In genomic region chrX:100565534-100565933, GRCh38 we compare ENCODE assay signal across 12 cellular contexts. TPM values are rescaled to one million over a fixed set of nuclear protein-coding genes. Genes with fewer than 3 reads are reported as not detected.
DNase-seq lines count a peak whose midpoint lies in the region; ATAC-seq, FAIRE-seq and TF ChIP-seq lines count a peak whose summit lies in the region.
"Not testable (repeated sequence)": the region's sequence is repeated elsewhere in the genome, so short reads cannot be mapped to it uniquely, and the experiment has no call there.
"Had no signal": no experiment of that assay in that cellular context is flagged by ENCODE, and none has a peak within 500 bp of the region (broad histone marks: within the 10 kb centered on the region; RNA-seq: fewer than 3 reads in every experiment).

No MANE protein-coding gene starts in this region.

- TF ChIP-seq EP300 in K562 (IDR thresholded peaks at IDR 0.05; ENCODE audit: low read length); HepG2 (IDR thresholded peaks at IDR 0.05; ENCODE audit: low read depth in 2 of 2, low read length in 2 of 2); HepG2 (CRISPR knock-in tag; IDR thresholded peaks at IDR 0.05; ENCODE audit: borderline replicate concordance): not testable (repeated sequence)

- not testable (repeated sequence) for H3K9ac ChIP-seq in KMS-11; K562 (ENCODE audit: insufficient read depth in 1 of 2, low read depth in 2 of 2, low read length in 2 of 2); endodermal cell (ENCODE audit: extremely low read depth, low read length, poor library complexity, severe bottlenecking); HepG2 (ENCODE audit: insufficient read depth, low read depth, low read length)

- not testable (repeated sequence) for H4K20me1 ChIP-seq in KMS-11 (ENCODE audit: insufficient read depth); OCI-LY7 (ENCODE audit: insufficient read depth, low read length); K562 (replicated peaks; ENCODE audit: control insufficient read depth, insufficient read depth, low read length); HepG2 (ENCODE audit: insufficient read depth, low read length)

- TF ChIP-seq POLR2A in K562 (conservative IDR thresholded peaks at IDR 0.05); HepG2 (IDR thresholded peaks at IDR 0.05; ENCODE audit: insufficient read depth in 1 of 2, low read depth in 2 of 2, low read length in 2 of 2): not testable (repeated sequence)

- not testable (repeated sequence) for H3K27me3 Mint-ChIP-seq in endodermal cell (ENCODE audit: insufficient read depth); type B pancreatic cell

- not testable (repeated sequence) for H3K79me2 ChIP-seq in KMS-11 (ENCODE audit: insufficient read depth, low read depth); OCI-LY7 (ENCODE audit: insufficient read depth, low read depth, low read length); K562 (ENCODE audit: control insufficient read depth, insufficient read depth, low read length); HepG2 (ENCODE audit: insufficient read depth, low read length)

- TF ChIP-seq CTCF in GM06990 (IDR thresholded peaks at IDR 0.05; ENCODE audit: insufficient read depth, low read length, poor library complexity, severe bottlenecking) (peak; percentile 32), GM13977 (IDR thresholded peaks at IDR 0.05; ENCODE audit: extremely low read depth, insufficient read depth, missing control alignments) (peak; percentile 38), KMS-11 (conservative IDR thresholded peaks at IDR 0.05; ENCODE audit: low read depth, low read length) (0 out of 2 replicates have a peak, but pooled peaks have one; percentile 27), OCI-LY7 (conservative IDR thresholded peaks at IDR 0.05; ENCODE audit: low read length) (peak; percentile 59), K562 (IDR thresholded peaks at IDR 0.05 in 2 of 3, conservative IDR thresholded peaks at IDR 0.05 in 1 of 3; ENCODE audit: insufficient read depth in 2 of 3, low read depth in 1 of 3, low read length in 3 of 3) (peak in 2 of 3 experiments; percentile 9 to 37; a peak in 1 of 6 replicates), endodermal cell (conservative IDR thresholded peaks at IDR 0.05) (peak; percentile 74), HepG2 (CRISPR knock-in tag; IDR thresholded peaks at IDR 0.05) (0 out of 2 replicates have a peak, but pooled peaks have one; percentile 5), type B pancreatic cell (conservative IDR thresholded peaks at IDR 0.05) (peak; percentile 40)

- H3K27ac Mint-ChIP-seq in endodermal cell, type B pancreatic cell: not testable (repeated sequence)

- H3K9me1 ChIP-seq in K562 (ENCODE audit: control insufficient read depth, insufficient read depth, low read length): not testable (repeated sequence)

- H3K4me1 Mint-ChIP-seq in endodermal cell; type B pancreatic cell (ENCODE audit: unreplicated experiment): not testable (repeated sequence)

- not testable (repeated sequence) for H3K4me3 Mint-ChIP-seq in endodermal cell, type B pancreatic cell

- not testable (repeated sequence) for H3K9me2 ChIP-seq in OCI-LY7 (ENCODE audit: insufficient read depth, low read length)

- not testable (repeated sequence) for BruUV-seq in OCI-LY7 (replicated peaks; lab: Mats Ljungman, UMichigan); K562 (replicated peaks; lab: Mats Ljungman, UMichigan); HepG2 (replicated peaks; lab: Mats Ljungman, UMichigan)

- H3K9me3 Mint-ChIP-seq in endodermal cell: peaks cover 22% of the 10 kb centered on the region
- H3K9me3 Mint-ChIP-seq in type B pancreatic cell: not testable (repeated sequence)

- H3K27me3 ChIP-seq in GM06990 (replicated peaks; ENCODE audit: control insufficient read depth, insufficient read depth, low read length); KMS-11 (ENCODE audit: insufficient read depth, low read depth); K562 (ENCODE audit: control insufficient read depth in 2 of 2, insufficient read depth in 2 of 2, low read length in 2 of 2); endodermal cell (ENCODE audit: control insufficient read depth, insufficient read depth, low read length, poor library complexity, severe bottlenecking); HepG2 (ENCODE audit: control insufficient read depth in 1 of 2, insufficient read depth in 2 of 2, low read length in 2 of 2): not testable (repeated sequence)

- not testable (repeated sequence) for ATAC-seq in K562, HepG2

- in situ Hi-C loops in GM13977 (cut with MboI; ENCODE audit: low pct_unique_long_range_greater_than_20kb, low sequenced_read_pairs, unreplicated experiment); K562 (cut with MboI); HepG2 (cut with HindIII; ENCODE audit: extremely low pct_ligation_motif_present, low pct_unique_long_range_greater_than_20kb): not testable (repeated sequence)

- DNase-seq in GM06990 (ENCODE audit: extremely low read depth, insufficient read length); GM13977 (ENCODE audit: low spot score); OCI-LY7 (ENCODE audit: low spot score); endodermal cell; HepG2 (ENCODE audit: low spot score); type B pancreatic cell (ENCODE audit: extremely low spot score, unreplicated experiment): not testable (repeated sequence)
- DNase-seq in K562 (ENCODE audit: extremely low read depth in 1 of 4, low spot score in 3 of 4): peak in 1 of 4 experiments; percentile 0

- H3K36me3 ChIP-seq in GM06990 (ENCODE audit: control insufficient read depth, insufficient read depth, low read length); KMS-11 (ENCODE audit: insufficient read depth); OCI-LY7 (ENCODE audit: insufficient read depth, low read length); K562 (ENCODE audit: control insufficient read depth, insufficient read depth, low read length); endodermal cell (ENCODE audit: control insufficient read depth, insufficient read depth, low read length); HepG2 (replicated peaks in 1 of 2; ENCODE audit: control insufficient read depth in 1 of 2, insufficient read depth in 2 of 2, low read length in 2 of 2): not testable (repeated sequence)

- not testable (repeated sequence) for H3K27ac ChIP-seq in KMS-11; OCI-LY7 (ENCODE audit: low read depth, low read length, poor library complexity, severe bottlenecking); K562 (ENCODE audit: extremely low read depth, low read depth, low read length); endodermal cell (ENCODE audit: low read depth, low read length); HepG2 (ENCODE audit: extremely low read length, insufficient read depth, low read length)

- not testable (repeated sequence) for FAIRE-seq in K562 (lab: Jason Lieb, UNC); HepG2 (lab: Jason Lieb, UNC)

- H3K36me3 Mint-ChIP-seq in endodermal cell (ENCODE audit: low read depth); type B pancreatic cell: not testable (repeated sequence)

- not testable (repeated sequence) for H3K4me3 ChIP-seq in GM06990 (replicated peaks; ENCODE audit: low read depth, low read length); KMS-11 (IDR thresholded peaks at IDR 0.05; ENCODE audit: insufficient read depth, low read depth, low read length); OCI-LY7 (ENCODE audit: low read depth, low read length, poor library complexity, severe bottlenecking); K562; endodermal cell (ENCODE audit: low read length); HepG2 (replicated peaks in 1 of 3; ENCODE audit: insufficient read depth in 1 of 3, low read depth in 2 of 3, low read length in 3 of 3)

- not testable (repeated sequence) for H3K9me3 ChIP-seq in OCI-LY7 (ENCODE audit: low read length); K562 (replicated peaks; ENCODE audit: control insufficient read depth, insufficient read depth, low read depth, low read length); endodermal cell (ENCODE audit: control insufficient read depth, low read length); HepG2 (ENCODE audit: low read length)

- H2AFZ ChIP-seq in KMS-11 (ENCODE audit: low read depth); OCI-LY7 (ENCODE audit: low read length); K562 (ENCODE audit: low read depth, low read length); HepG2 (ENCODE audit: low read length): not testable (repeated sequence)

- WGBS in K562 (ENCODE audit: insufficient coverage, low coverage, missing lambda C conversion rate): 2% methylated on average over 7 of the region's 7 CpGs
- WGBS in endodermal cell (ENCODE audit: insufficient coverage in 1 of 2, insufficient read length in 1 of 2), 2 experiments: 74% methylated on average over 7 of the region's 7 CpGs; no CpG with 5 or more reads in 1 of the 2 experiments
- 15% methylated on average over 7 of the region's 7 CpGs for WGBS in HepG2 (ENCODE audit: low lambda C conversion rate)

- CTCF ChIA-PET in OCI-LY7 (lab: Charles Lee; ENCODE audit: unreplicated experiment); K562 (lab: Yijun Ruan, JAX; ENCODE audit: low intra/inter-chr PET ratio); HepG2 (lab: Yijun Ruan, JAX; ENCODE audit: low intra/inter-chr PET ratio, low total read pairs): not testable (repeated sequence)

- H3K4me2 ChIP-seq in KMS-11; OCI-LY7 (ENCODE audit: low read length); K562 (ENCODE audit: insufficient read depth, low read length); HepG2 (ENCODE audit: low read depth, low read length): not testable (repeated sequence)

- TF ChIP-seq RAD21 in K562 (CRISPR knock-in tag; conservative IDR thresholded peaks at IDR 0.05 in 1 of 2, IDR thresholded peaks at IDR 0.05 in 1 of 2): 0 out of 4 replicates have a peak, but pooled peaks of 1 of the 2 experiments have one; percentile 10
- TF ChIP-seq RAD21 in HepG2 (CRISPR knock-in tag; IDR thresholded peaks at IDR 0.05): not testable (repeated sequence)

- H3K4me1 ChIP-seq in KMS-11 (ENCODE audit: low read depth, poor library complexity, severe bottlenecking); OCI-LY7 (ENCODE audit: insufficient read depth, low read length, poor library complexity, severe bottlenecking); K562 (replicated peaks in 1 of 2; ENCODE audit: control insufficient read depth in 2 of 2, insufficient read depth in 2 of 2, low read length in 2 of 2); endodermal cell (ENCODE audit: control insufficient read depth, insufficient read depth, low read length); HepG2 (ENCODE audit: insufficient read depth, low read length): not testable (repeated sequence)

- POLR2A ChIA-PET in OCI-LY7 (lab: Charles Lee); K562 (lab: Yijun Ruan, JAX); HepG2 (lab: Yijun Ruan, JAX): not testable (repeated sequence)

- intact Hi-C loops in OCI-LY7 (cut with micrococcal nuclease; ENCODE audit: unreplicated experiment); K562 (cut with micrococcal nuclease); HepG2 (cut with micrococcal nuclease; ENCODE audit: unreplicated experiment): not testable (repeated sequence)

RNA-seq across cellular contexts. Expression of gene TNMD, which starts 19.2 kb away (rescaled TPM):
- not detected in 2 replicates for total RNA-seq in OCI-LY7 (2014; rRNA removed; shearing (Covaris generic))
- total RNA-seq in OCI-LY7 (2022): not detected in 2 replicates
- not detected in 2 replicates for total RNA-seq in K562 (2011; cell fraction: chromatin; rRNA removed; ENCODE audit: low replicate concordance)
- total RNA-seq in K562 (2011; cell fraction: nucleolus; rRNA removed): not detected in 2 replicates
- total RNA-seq in K562 (2011; cell fraction: nucleoplasm; rRNA removed): not detected in 2 replicates
- total RNA-seq in K562 (2014; rRNA removed): not detected in 2 replicates
- not detected in 2 replicates for total RNA-seq in K562 (2014; rRNA removed; fragmentation: Illumina TruSeq; extraction: Trizol)
- total RNA-seq in K562 (2015; rRNA removed; fragmentation: Illumina TruSeq; extraction: Trizol): not detected in 2 replicates
- not detected in 2 replicates for total RNA-seq in K562 (2021)
- not detected in 2 replicates for polyA plus RNA-seq in K562 (2011; rRNA removed)
- polyA plus RNA-seq in K562 (2011; cell fraction: cytosol; rRNA removed): not detected in 2 replicates
- polyA plus RNA-seq in K562 (2011; cell fraction: nucleus; rRNA removed): not detected in 2 replicates
- not detected in 2 replicates for polyA plus RNA-seq in K562 (2012)
- polyA plus RNA-seq in K562 (2014; fragmentation: Illumina TruSeq; extraction: Trizol): not detected in 2 replicates
- polyA plus RNA-seq in K562 (2014; fragmentation: Nextera tagmentation; extraction: Ambion mirVana): not detected
- not detected in 2 replicates for polyA plus RNA-seq in K562 (2014; rRNA removed)
- not detected in 2 replicates for polyA minus RNA-seq in K562 (2011; rRNA and poly(A)+ RNA removed)
- not detected in 2 replicates for polyA minus RNA-seq in K562 (2011; cell fraction: cytosol; rRNA and poly(A)+ RNA removed)
- polyA minus RNA-seq in K562 (2011; cell fraction: nucleus; rRNA and poly(A)+ RNA removed): not detected in 2 replicates
- 1 to 10 TPM in 1 of 2 donors, under 1 TPM in 1; 0.33 to 5.0 TPM for total RNA-seq in endodermal cell
- 0.18 TPM for polyA plus RNA-seq in endodermal cell (2013, experiment 1 of 2)
- 0.33 TPM for polyA plus RNA-seq in endodermal cell (2013, experiment 2 of 2)
- total RNA-seq in HepG2 (2016; rRNA removed; fragmentation: Illumina TruSeq; extraction: Trizol): not detected in 2 replicates
- total RNA-seq in HepG2 (2016; cell fraction: cytosol; rRNA removed; fragmentation: Illumina TruSeq; extraction: Trizol; ENCODE audit: low read depth): not detected in 2 replicates
- total RNA-seq in HepG2 (2016; cell fraction: insoluble cytoplasmic fraction; rRNA removed; fragmentation: Illumina TruSeq; extraction: Trizol): not detected in 2 replicates
- not detected in 2 replicates for total RNA-seq in HepG2 (2016; cell fraction: membrane; rRNA removed; fragmentation: Illumina TruSeq; extraction: Trizol)
- not detected in 2 replicates for total RNA-seq in HepG2 (2016; cell fraction: nucleus; rRNA removed; fragmentation: Illumina TruSeq; extraction: Trizol)
- not detected in 2 replicates for polyA plus RNA-seq in HepG2 (2011; rRNA removed)
- polyA plus RNA-seq in HepG2 (2011; cell fraction: cytosol; rRNA removed): not detected in 2 replicates
- polyA plus RNA-seq in HepG2 (2011; cell fraction: nucleus; rRNA removed): not detected in 2 replicates
- not detected in 2 replicates for polyA plus RNA-seq in HepG2 (2012)
- polyA plus RNA-seq in HepG2 (2016; cell fraction: cytosol; fragmentation: Illumina TruSeq; extraction: Trizol; ENCODE audit: low read depth): not detected in 2 replicates
- not detected in 2 replicates for polyA plus RNA-seq in HepG2 (2016; cell fraction: insoluble cytoplasmic fraction; fragmentation: Illumina TruSeq; extraction: Trizol; ENCODE audit: low read depth)
- not detected in 2 replicates for polyA plus RNA-seq in HepG2 (2016; cell fraction: membrane; fragmentation: Illumina TruSeq; extraction: Trizol; ENCODE audit: low read depth)
- not detected in 2 replicates for polyA plus RNA-seq in HepG2 (2016; cell fraction: nucleus; fragmentation: Illumina TruSeq; extraction: Trizol; ENCODE audit: insufficient read depth, low read depth)
- not detected in 2 replicates for polyA minus RNA-seq in HepG2 (2011; rRNA and poly(A)+ RNA removed; ENCODE audit: low replicate concordance)
- polyA minus RNA-seq in HepG2 (2011; cell fraction: cytosol; rRNA and poly(A)+ RNA removed): not detected in 2 replicates
- not detected in 2 replicates for polyA minus RNA-seq in HepG2 (2011; cell fraction: nucleus; rRNA and poly(A)+ RNA removed)
- total RNA-seq in type B pancreatic cell (ENCODE audit: low replicate concordance): 1.1 and 2.3 TPM in 2 replicates
- total RNA-seq: HT1080, IMR-90, SJCRH30, T-helper 17 cell had no signal
- polyA plus RNA-seq: IMR-90 had no signal

Comparison
In these comparisons a context has a peak if more than half of its experiments do, and no peak if none do; other contexts are left out.
1. CTCF ChIP-seq: peak in every context shown above with its lines; median percentile 74 in endodermal cell; 59 in OCI-LY7; 40 in type B pancreatic cell; 38 in GM13977; 32 in GM06990; 27 in KMS-11; 23 in K562; 5 in HepG2.